Comparison of ENCODE assay signal across 16 cellular contexts in genomic region chr20:57422254-57422653, GRCh38. TPM values are rescaled to one million over a fixed set of nuclear protein-coding genes. Genes with fewer than 3 reads are reported as not detected.
DNase-seq lines count a peak whose midpoint lies in the region; ATAC-seq and TF ChIP-seq lines count a peak whose summit lies in the region.
"Had no signal": no experiment of that assay in that cellular context is flagged by ENCODE, and none has a peak within 500 bp of the region (broad histone marks: within the 10 kb centered on the region; RNA-seq: fewer than 3 reads in every experiment).

No MANE protein-coding gene starts in this region.

- H3K4me3 ChIP-seq in BLaER1: no peak overlapping the region
- no peak overlapping the region for H3K4me3 ChIP-seq in BLaER1 treated with 17β-estradiol and CSF1 and Interleukin-3, amounts not matched to agents 10 nM and 100 nM
- H3K4me3 ChIP-seq in lower lobe of right lung: no peak overlapping the region
- H3K4me3 ChIP-seq: GM23338 had no signal

- H3K36me3 ChIP-seq in BLaER1: no peaks in the 10 kb centered on the region
- H3K36me3 ChIP-seq in BLaER1 treated with 17β-estradiol and CSF1 and Interleukin-3, amounts not matched to agents 10 nM and 100 nM: no peaks in the 10 kb centered on the region
- no peaks in the 10 kb centered on the region for H3K36me3 ChIP-seq in lower lobe of right lung

- H3K9ac ChIP-seq in BLaER1: peak overlapping the region; percentile 40; the same call in 1 of the 2 replicates
- peak overlapping the region in 8 of 11 experiments; percentile 8 to 88 (median 66); a peak in 13 of 22 replicates for H3K9ac ChIP-seq in BLaER1 treated with 17β-estradiol and CSF1 and Interleukin-3, amounts not matched to agents 10 nM and 100 nM

- H4K20me1 ChIP-seq in BLaER1: no peaks in the 10 kb centered on the region
- no peaks in the 10 kb centered on the region for H4K20me1 ChIP-seq in BLaER1 treated with 17β-estradiol and CSF1 and Interleukin-3, amounts not matched to agents 10 nM and 100 nM

- intact Hi-C loops in Right ventricle myocardium superior (cut with DNase I): no loop called here
- intact Hi-C loops in left ventricle myocardium superior (cut with micrococcal nuclease): no loop called here
- intact Hi-C loops in lower lobe of right lung (cut with DNase I): no loop called here

- H3K4me1 ChIP-seq in BLaER1: peaks cover 83% of the 10 kb centered on the region
- peaks cover 57 to 92% (median 85%) of the 10 kb centered on the region in 10 experiments for H3K4me1 ChIP-seq in BLaER1 treated with 17β-estradiol and CSF1 and Interleukin-3, amounts not matched to agents 10 nM and 100 nM
- no peaks in the 10 kb centered on the region for H3K4me1 ChIP-seq in lower lobe of right lung

- H3K9me3 ChIP-seq in BLaER1: no peaks in the 10 kb centered on the region
- no peaks in the 10 kb centered on the region for H3K9me3 ChIP-seq in BLaER1 treated with 17β-estradiol and CSF1 and Interleukin-3, amounts not matched to agents 10 nM and 100 nM (replicated peaks in 1 of 11)
- no peaks in the 10 kb centered on the region for H3K9me3 ChIP-seq in lower lobe of right lung

- DNase-seq in Right ventricle myocardium superior: peak; percentile 9
- DNase-seq in left ventricle myocardium superior: no peak
- DNase-seq in lower lobe of right lung: peak; percentile 14
- no peak for DNase-seq in stimulated activated CD4-positive, alpha-beta T cell treated with anti-CD3 and anti-CD28 coated beads, Interleukin-2, amount 100 ng/mL, for 48 hours
- DNase-seq: CD4-positive, alpha-beta T cell; CD8-positive, alpha-beta memory T cell; DMS 273 treated with DMSO at 0.1 percent for 48 hours; DMS79 treated with DMSO at 0.1 percent for 48 hours; GF-D8; H9 had no signal

- no peak for TF ChIP-seq CTCF in lower lobe of right lung (IDR thresholded peaks at IDR 0.05)

- H3K4me2 ChIP-seq in BLaER1: peak overlapping the region; percentile 81
- H3K4me2 ChIP-seq in BLaER1 treated with 17β-estradiol and CSF1 and Interleukin-3, amounts not matched to agents 10 nM and 100 nM: peak overlapping the region in 10 of 11 experiments; percentile 59 to 96 (median 86); a peak in 19 of 22 replicates
- H3K4me2 ChIP-seq: GM23338 had no signal

- no peak for ATAC-seq in Right ventricle myocardium superior (ENCODE audit: poor library complexity)
- ATAC-seq in left ventricle myocardium superior: no peak
- ATAC-seq in lower lobe of right lung: no peak
- ATAC-seq in GM21786 (IDR thresholded peaks at IDR 0.05; ENCODE audit: unreplicated experiment): no peak
- ATAC-seq in GM19328 (IDR thresholded peaks at IDR 0.05; ENCODE audit: unreplicated experiment): no peak
- ATAC-seq: GM23338, HCT116 had no signal

- peak overlapping the region; percentile 56; the same call in 1 of the 2 replicates for H3K27ac ChIP-seq in BLaER1
- peak overlapping the region in 9 of 11 experiments; percentile 90 to 100 (median 98); a peak in 17 of 22 replicates for H3K27ac ChIP-seq in BLaER1 treated with 17β-estradiol and CSF1 and Interleukin-3, amounts not matched to agents 10 nM and 100 nM
- no peak overlapping the region for H3K27ac ChIP-seq in lower lobe of right lung

- H3K27me3 ChIP-seq in BLaER1 (no peaks in the 10 kb centered on the region), lower lobe of right lung (ENCODE audit: low read depth) (peaks cover 10% of the 10 kb centered on the region)
- no peaks in the 10 kb centered on the region for H3K27me3 ChIP-seq in BLaER1 treated with 17β-estradiol and CSF1 and Interleukin-3, amounts not matched to agents 10 nM and 100 nM

RNA-seq across cellular contexts. Expression of gene RBM38, which starts 31.1 kb away (rescaled TPM):
- total RNA-seq in Right ventricle myocardium superior (91.5 TPM), left ventricle myocardium superior (89.3 TPM), lower lobe of right lung (15.5 TPM)

Comparison
In these comparisons a context has a peak if more than half of its experiments do, and no peak if none do; other contexts are left out.
1. DNase-seq: peak in Right ventricle myocardium superior (single experiment) and lower lobe of right lung (single experiment); none in left ventricle myocardium superior (single experiment) and stimulated activated CD4-positive, alpha-beta T cell treated with anti-CD3 and anti-CD28 coated beads, Interleukin-2, amount 100 ng/mL, for 48 hours (0 of 2).